ENCODE assay signal across 1 cellular context in the genomic region with DNA sequence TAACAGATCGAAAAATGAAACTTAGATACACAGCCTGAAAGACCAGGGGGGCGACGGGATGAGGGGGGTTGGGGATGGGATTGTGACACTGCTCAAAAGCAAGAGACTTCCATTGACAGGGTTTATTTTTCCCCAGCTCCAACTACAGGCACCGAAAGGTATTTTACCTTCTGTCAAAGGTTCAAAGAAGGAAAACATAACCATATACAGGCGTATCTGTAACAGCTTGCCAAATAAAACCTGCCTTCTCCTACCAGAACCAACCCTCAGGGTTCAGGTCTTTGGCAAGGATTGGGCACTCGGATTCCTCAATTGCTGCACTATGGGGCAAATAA.
TF ChIP-seq lines count a peak whose summit lies in the region.

No MANE protein-coding gene starts in this region.

TF ChIP-seq in HepG2, 621 proteins besides CTCF, POLR2A, EP300 and RAD21:
- TF ChIP-seq ZNF431 (CRISPR knock-in tag; IDR thresholded peaks at IDR 0.05; ENCODE audit: borderline replicate concordance, low read depth) (no peak), NFE2L1 (CRISPR knock-in tag; IDR thresholded peaks at IDR 0.05; ENCODE audit: borderline replicate concordance) (no peak), HNRNPL (IDR thresholded peaks at IDR 0.05; ENCODE audit: low read depth, low read length) (no peak), ZNF33B (CRISPR knock-in tag; IDR thresholded peaks at IDR 0.05) (no peak), SIN3B (IDR thresholded peaks at IDR 0.05; ENCODE audit: low read length) (no peak), RBAK (CRISPR knock-in tag; IDR thresholded peaks at IDR 0.05) (no peak), ZNF121 (CRISPR knock-in tag; IDR thresholded peaks at IDR 0.05) (no peak), PHF5A (CRISPR knock-in tag; IDR thresholded peaks at IDR 0.05; ENCODE audit: low read depth, unreplicated experiment) (no peak), ZBTB44 (CRISPR knock-in tag; IDR thresholded peaks at IDR 0.05) (no peak), GABPB1 (CRISPR knock-in tag; IDR thresholded peaks at IDR 0.05) (no peak), JUNB (CRISPR knock-in tag; IDR thresholded peaks at IDR 0.05; ENCODE audit: borderline replicate concordance) (no peak), MIER3 (CRISPR knock-in tag; IDR thresholded peaks at IDR 0.05; ENCODE audit: borderline replicate concordance) (no peak), RBM39 (IDR thresholded peaks at IDR 0.05; ENCODE audit: low read depth, low read length, poor library complexity, severe bottlenecking) (no peak), ZNF12 (CRISPR knock-in tag; IDR thresholded peaks at IDR 0.05) (no peak), ZMYM3 (CRISPR knock-in tag; IDR thresholded peaks at IDR 0.05) (no peak), ZNF510 (CRISPR knock-in tag; IDR thresholded peaks at IDR 0.05; ENCODE audit: low read depth) (no peak), MAFG (CRISPR knock-in tag; IDR thresholded peaks at IDR 0.05) (no peak)
- TF ChIP-seq, protein P1, sequence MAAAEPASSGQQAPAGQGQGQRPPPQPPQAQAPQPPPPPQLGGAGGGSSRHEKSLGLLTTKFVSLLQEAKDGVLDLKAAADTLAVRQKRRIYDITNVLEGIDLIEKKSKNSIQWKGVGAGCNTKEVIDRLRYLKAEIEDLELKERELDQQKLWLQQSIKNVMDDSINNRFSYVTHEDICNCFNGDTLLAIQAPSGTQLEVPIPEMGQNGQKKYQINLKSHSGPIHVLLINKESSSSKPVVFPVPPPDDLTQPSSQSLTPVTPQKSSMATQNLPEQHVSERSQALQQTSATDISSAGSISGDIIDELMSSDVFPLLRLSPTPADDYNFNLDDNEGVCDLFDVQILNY (CRISPR knock-in tag; conservative IDR thresholded peaks at IDR 0.05) = no peak
